Comparison of ENCODE assay signal across 23 cellular contexts in the genomic region with DNA sequence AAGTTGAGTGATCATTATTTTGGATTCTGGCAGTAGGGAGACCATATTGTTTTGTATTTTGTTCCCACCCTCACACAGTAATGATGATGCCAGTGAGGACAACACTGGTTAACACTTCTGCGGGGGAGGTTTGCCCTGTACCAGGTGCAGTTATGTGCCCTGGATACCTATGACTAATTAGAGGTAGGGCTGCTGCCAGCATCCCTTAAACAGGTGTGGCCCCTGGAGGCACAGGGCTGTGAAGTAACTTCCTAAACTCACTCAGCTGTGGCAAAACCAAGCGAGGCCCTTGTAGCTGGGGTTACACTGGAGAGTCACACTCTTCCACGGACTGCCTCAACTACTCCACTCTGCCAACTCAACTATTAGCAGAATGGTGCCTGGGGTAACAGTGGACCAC.
"Had no signal": no experiment of that assay in that cellular context is flagged by ENCODE, and none has a peak within 500 bp of the region (broad histone marks: within the 10 kb centered on the region; RNA-seq: fewer than 3 reads in every experiment).

No MANE protein-coding gene starts in this region.

- H3K36me3 ChIP-seq: cardiac muscle cell, thoracic aorta, WERI-Rb-1 had no signal

- H3K27ac Mint-ChIP-seq: activated CD4-positive, alpha-beta T cell treated with anti-CD3 and anti-CD28 coated beads, Interleukin-2, amount 10 ng/mL, durations not matched to agents 7 days and 5 days; activated CD8-positive, alpha-beta memory T cell treated with anti-CD3 and anti-CD28 coated beads, Interleukin-2, amount 10 ng/mL, durations not matched to agents 7 days and 5 days; activated CD8-positive, alpha-beta T cell treated with anti-CD3 and anti-CD28 coated beads for 36 hours; activated naive CD8-positive, alpha-beta T cell treated with anti-CD3 and anti-CD28 coated beads, Interleukin-2, amount 50 U/mL, for 24 hours; dendritic cell treated with granulocyte-macrophage colony-stimulating factor and Interleukin-4, amounts not matched to agents 40 ng/mL and 50 ng/mL, for 4 days; type B pancreatic cell had no signal

- H3K4me3 Mint-ChIP-seq: activated CD4-positive, alpha-beta T cell treated with anti-CD3 and anti-CD28 coated beads, Interleukin-2, amount 10 ng/mL, durations not matched to agents 7 days and 5 days; activated CD8-positive, alpha-beta memory T cell treated with anti-CD3 and anti-CD28 coated beads, Interleukin-2, amount 10 ng/mL, durations not matched to agents 7 days and 5 days; activated CD8-positive, alpha-beta T cell treated with anti-CD3 and anti-CD28 coated beads for 36 hours; activated naive CD8-positive, alpha-beta T cell treated with anti-CD3 and anti-CD28 coated beads, Interleukin-2, amount 50 U/mL, for 24 hours; dendritic cell treated with granulocyte-macrophage colony-stimulating factor and Interleukin-4, amounts not matched to agents 40 ng/mL and 50 ng/mL, for 4 days; neural crest cell; type B pancreatic cell had no signal

- H3K27ac ChIP-seq: cardiac muscle cell, thoracic aorta, WERI-Rb-1 had no signal

- DNase-seq: activated CD4-positive, alpha-beta T cell treated with anti-CD3 and anti-CD28 coated beads, Interleukin-2, amount 10 ng/mL, durations not matched to agents 7 days and 5 days; activated CD4-positive, CD25-positive, alpha-beta regulatory T cell treated with anti-CD3 and anti-CD28 coated beads, Interleukin-2, amount 50 U/mL, for 72 hours; activated CD8-positive, alpha-beta memory T cell treated with anti-CD3 and anti-CD28 coated beads, Interleukin-2, amount 10 ng/mL, durations not matched to agents 7 days and 5 days; activated CD8-positive, alpha-beta T cell treated with anti-CD3 and anti-CD28 coated beads for 36 hours; activated effector memory CD4-positive, alpha-beta T cell treated with anti-CD3 and anti-CD28 coated beads, Interleukin-2, amount 50 U/mL, for 16 hours; activated naive CD4-positive, alpha-beta T cell treated with anti-CD3 and anti-CD28 coated beads, Interleukin-2, amount 50 U/mL, for 16 hours; activated naive CD8-positive, alpha-beta T cell treated with anti-CD3 and anti-CD28 coated beads, Interleukin-2, amount 50 U/mL, for 24 hours; activated T-cell treated with anti-CD3 and anti-CD28 coated beads for 4 hours; effector CD4-positive, alpha-beta T cell; left colon; mesendoderm; mucosa of descending colon; occipital lobe; retina; stimulated activated CD4-positive, alpha-beta T cell treated with anti-CD3 and anti-CD28 coated beads, Interleukin-2, amount 100 ng/mL, for 48 hours; stimulated activated CD8-positive, alpha-beta memory T cell treated with anti-CD3 and anti-CD28 coated beads, Interleukin-4, amount 100 ng/mL, for 48 hours; stimulated activated naive CD4-positive, alpha-beta T cell; WERI-Rb-1 had no signal

- H3K4me1 Mint-ChIP-seq: activated CD4-positive, alpha-beta T cell treated with anti-CD3 and anti-CD28 coated beads, Interleukin-2, amount 10 ng/mL, durations not matched to agents 7 days and 5 days; activated CD8-positive, alpha-beta memory T cell treated with anti-CD3 and anti-CD28 coated beads, Interleukin-2, amount 10 ng/mL, durations not matched to agents 7 days and 5 days; activated naive CD8-positive, alpha-beta T cell treated with anti-CD3 and anti-CD28 coated beads, Interleukin-2, amount 50 U/mL, for 24 hours had no signal

- H3K9me3 ChIP-seq: mucosa of descending colon, thoracic aorta had no signal

- H3K4me3 ChIP-seq: cardiac muscle cell, mucosa of descending colon, thoracic aorta had no signal

- ATAC-seq: activated CD8-positive, alpha-beta memory T cell treated with anti-CD3 and anti-CD28 coated beads, Interleukin-2, amount 10 ng/mL, durations not matched to agents 7 days and 5 days; activated CD8-positive, alpha-beta T cell treated with anti-CD3 and anti-CD28 coated beads for 36 hours; activated naive CD8-positive, alpha-beta T cell treated with anti-CD3 and anti-CD28 coated beads, Interleukin-2, amount 50 U/mL, for 24 hours; left colon; mucosa of descending colon had no signal

- H3K27me3 ChIP-seq: cardiac muscle cell had no signal

- H3K27me3 Mint-ChIP-seq: activated CD4-positive, alpha-beta T cell treated with anti-CD3 and anti-CD28 coated beads, Interleukin-2, amount 10 ng/mL, durations not matched to agents 7 days and 5 days; activated CD8-positive, alpha-beta memory T cell treated with anti-CD3 and anti-CD28 coated beads, Interleukin-2, amount 10 ng/mL, durations not matched to agents 7 days and 5 days; activated CD8-positive, alpha-beta T cell treated with anti-CD3 and anti-CD28 coated beads for 36 hours; activated naive CD8-positive, alpha-beta T cell treated with anti-CD3 and anti-CD28 coated beads, Interleukin-2, amount 50 U/mL, for 24 hours had no signal
